In genomic region chr5:115842089-115842881, GRCh38 we compare ENCODE assay signal across 8 cellular contexts. TPM values are rescaled to one million over a fixed set of nuclear protein-coding genes. Genes with fewer than 3 reads are reported as not detected.
A peak's percentile ranks its signal among the peaks of the same experiment; 100 is the strongest.
DNase-seq lines count a peak whose midpoint lies in the region; ATAC-seq and TF ChIP-seq lines count a peak whose summit lies in the region.

No MANE protein-coding gene starts in this region.

- no peak for TF ChIP-seq RAD21 in IMR-90 (IDR thresholded peaks at IDR 0.05; ENCODE audit: low read length)
- TF ChIP-seq RAD21 in liver (IDR thresholded peaks at IDR 0.05): no peak

- H2BK5ac ChIP-seq in IMR-90 (ENCODE audit: low read depth, low read length, poor library complexity, severe bottlenecking): peak overlapping the region; percentile 81

- dilution Hi-C loops in IMR-90 (cut with HindIII; ENCODE audit: low sequenced_read_pairs, unreplicated experiment): no loop called here

- H2BK20ac ChIP-seq in IMR-90 (ENCODE audit: low read depth, low read length): no peak overlapping the region

- CTCF ChIA-PET in IMR-90 (lab: Yijun Ruan, JAX): no interaction called here

- H3K4me3 ChIP-seq in IMR-90 (ENCODE audit: insufficient read depth, low read depth, low read length) (peak overlapping the region; percentile 82), colonic mucosa (peak overlapping the region; percentile 92), liver (ENCODE audit: low read depth in 1 of 3, low read length in 3 of 3) (peak overlapping the region; percentile 72 to 100 (median 73)), subcutaneous abdominal adipose tissue (ENCODE audit: low read depth in 1 of 5, low read length in 5 of 5) (peak overlapping the region; percentile 91 to 99 (median 96))

- intact Hi-C loops in IMR-90 (cut with micrococcal nuclease) (loop anchor here (5.0 kb wide), 2 partner anchors 225 to 545 kb away; partner anchors contain the start of gene CCDC112), colonic mucosa (cut with DNase I) (loop anchor here (5.0 kb wide), 1 partner anchor 220 kb away; no protein-coding TSS in a partner anchor)

- H4K20me1 ChIP-seq in IMR-90 (ENCODE audit: insufficient read depth, low read length): peaks cover 45% of the 10 kb centered on the region

- H3K23ac ChIP-seq in IMR-90 (ENCODE audit: low read depth, low read length): peak overlapping the region; percentile 98

- H3K79me1 ChIP-seq in IMR-90 (ENCODE audit: low read depth in 1 of 2, low read length in 2 of 2): peaks cover 8 to 41% of the 10 kb centered on the region in 2 experiments

- peak overlapping the region; percentile 71 for H4K91ac ChIP-seq in IMR-90 (ENCODE audit: insufficient read depth, low read depth, low read length)

- H3K9me3 ChIP-seq in IMR-90 (ENCODE audit: control insufficient read depth, insufficient read depth, low read length): no peaks in the 10 kb centered on the region
- H3K9me3 ChIP-seq in colonic mucosa: no peaks in the 10 kb centered on the region
- H3K9me3 ChIP-seq in liver (ENCODE audit: control insufficient read depth in 4 of 4, low read length in 3 of 4): no peaks in the 10 kb centered on the region
- no peaks in the 10 kb centered on the region for H3K9me3 ChIP-seq in subcutaneous abdominal adipose tissue (ENCODE audit: control insufficient read depth in 5 of 5, low read length in 5 of 5)

- peak overlapping the region; percentile 58; the same call in 1 of the 2 replicates for H2BK120ac ChIP-seq in IMR-90 (ENCODE audit: low read depth, low read length)

- peak overlapping the region; percentile 62 for H3K18ac ChIP-seq in IMR-90 (ENCODE audit: low read depth, low read length)

- H3K4me1 ChIP-seq in IMR-90 (ENCODE audit: control insufficient read depth, insufficient read depth, low read length) (peaks cover 5% of the 10 kb centered on the region), colonic mucosa (peaks cover 21% of the 10 kb centered on the region), liver (ENCODE audit: control insufficient read depth in 4 of 4, insufficient read depth in 4 of 4, low read length in 3 of 4) (peaks cover 0 to 44% (median 31%) of the 10 kb centered on the region in 4 donors), subcutaneous abdominal adipose tissue (ENCODE audit: control insufficient read depth in 5 of 5, insufficient read depth in 5 of 5, low read length in 5 of 5) (peaks cover 3 to 59% (median 56%) of the 10 kb centered on the region in 5 donors)

- TF ChIP-seq CTCF in IMR-90 (conservative IDR thresholded peaks at IDR 0.05; ENCODE audit: low read depth, low read length) (peak; percentile 29; the same call in 1 of the 2 replicates), colonic mucosa (IDR thresholded peaks at IDR 0.05) (no peak), liver (IDR thresholded peaks at IDR 0.05; ENCODE audit: low read depth, low read length, missing input control) (no peak)

- BruUV-seq in IMR-90 (replicated peaks; lab: Mats Ljungman, UMichigan): no TSS peak

- peak overlapping the region; percentile 100 for H2AFZ ChIP-seq in IMR-90 (replicated peaks; ENCODE audit: low read length, poor library complexity)

- TF ChIP-seq POLR2A in IMR-90 (IDR thresholded peaks at IDR 0.05; ENCODE audit: low read depth, low read length): no peak

- H3K27me3 ChIP-seq in IMR-90 (ENCODE audit: control insufficient read depth, insufficient read depth, low read length): no peaks in the 10 kb centered on the region
- H3K27me3 ChIP-seq in colonic mucosa: no peaks in the 10 kb centered on the region
- no peaks in the 10 kb centered on the region for H3K27me3 ChIP-seq in liver (ENCODE audit: control insufficient read depth in 4 of 4, insufficient read depth in 4 of 4, low read length in 3 of 4)
- no peaks in the 10 kb centered on the region for H3K27me3 ChIP-seq in subcutaneous abdominal adipose tissue (ENCODE audit: control insufficient read depth in 5 of 5, insufficient read depth in 4 of 5, low read length in 5 of 5)

- peak overlapping the region; percentile 86 for H3K4ac ChIP-seq in IMR-90 (ENCODE audit: low read depth, low read length)

- H4K8ac ChIP-seq in IMR-90 (ENCODE audit: low read depth in 2 of 2, low read length in 2 of 2): peak overlapping the region; percentile 59 to 91; a peak in 3 of 4 replicates

- peak overlapping the region; percentile 90 for H2AK9ac ChIP-seq in IMR-90 (replicated peaks; ENCODE audit: low read depth, low read length, poor library complexity)

- peaks cover 3% of the 10 kb centered on the region; the same call in 1 of the 2 replicates for H3K9me1 ChIP-seq in IMR-90 (ENCODE audit: insufficient read depth, low read length)

- H3K56ac ChIP-seq in IMR-90 (ENCODE audit: extremely low read depth, insufficient read depth, low read length): peak overlapping the region; percentile 77

- H3K36me3 ChIP-seq in IMR-90 (ENCODE audit: control insufficient read depth, insufficient read depth, low read length): no peaks in the 10 kb centered on the region; the same call in 1 of the 2 replicates
- no peaks in the 10 kb centered on the region for H3K36me3 ChIP-seq in colonic mucosa
- peaks cover 0 to 2% (median 1%) of the 10 kb centered on the region in 4 donors for H3K36me3 ChIP-seq in liver (ENCODE audit: control insufficient read depth in 4 of 4, insufficient read depth in 3 of 4, low read depth in 1 of 4, low read length in 3 of 4)
- peaks cover 2 to 5% (median 3%) of the 10 kb centered on the region in 5 donors for H3K36me3 ChIP-seq in subcutaneous abdominal adipose tissue (ENCODE audit: control insufficient read depth in 5 of 5, insufficient read depth in 5 of 5, low read length in 5 of 5)

- H3K4me2 ChIP-seq in IMR-90 (ENCODE audit: low read depth, low read length): peak overlapping the region; percentile 92

- H4K5ac ChIP-seq in IMR-90 (ENCODE audit: low read depth, low read length): peak overlapping the region; percentile 52; the same call in 1 of the 2 replicates

- 1% methylated on average over 31 of the region's 67 CpGs; no CpG with 5 or more reads in 1 of the 2 experiments for WGBS in IMR-90 (ENCODE audit: extremely low coverage in 2 of 2, insufficient read length in 1 of 2), 2 experiments
- under 1% methylated on average over 67 of the region's 67 CpGs for WGBS in liver

- H2BK15ac ChIP-seq in IMR-90 (ENCODE audit: low read depth, low read length): no peak overlapping the region

- peak; percentile 17 to 23 for ATAC-seq in activated CD4-positive, CD25-positive, alpha-beta regulatory T cell treated with anti-CD3 and anti-CD28 coated beads, Interleukin-2, amount 50 U/mL, for 24 hours
- ATAC-seq in GM21786 (IDR thresholded peaks at IDR 0.05; ENCODE audit: unreplicated experiment): peak; percentile 28
- peak; percentile 70 for ATAC-seq in IMR-90 (ENCODE audit: low read depth)
- peak; percentile 77 for ATAC-seq in SK-N-SH treated with all-trans-retinoic acid at 6 μM for 48 hours

- in situ Hi-C loops in IMR-90 (cut with MboI; ENCODE audit: low sequenced_read_pairs): loop anchor here (25.0 kb wide), 1 partner anchor 555 kb away; the partner anchor contains the start of gene CCDC112

- DNase-seq in activated CD4-positive, CD25-positive, alpha-beta regulatory T cell treated with anti-CD3 and anti-CD28 coated beads, Interleukin-2, amount 50 U/mL, for 72 hours: no peak
- DNase-seq in IMR-90 (no peak), colonic mucosa (peak; percentile 32)

- H3K14ac ChIP-seq in IMR-90 (replicated peaks; ENCODE audit: low read depth, low read length): peak overlapping the region; percentile 82

- peak overlapping the region; percentile 81 for H3K9ac ChIP-seq in IMR-90 (ENCODE audit: low read depth, low read length)
- H3K9ac ChIP-seq in colonic mucosa (ENCODE audit: low read depth in 2 of 2, low read length in 2 of 2): peak overlapping the region; percentile 79 to 91
- H3K9ac ChIP-seq in liver (ENCODE audit: low read depth in 1 of 2, low read length in 2 of 2): peak overlapping the region; percentile 23 to 98
- peak overlapping the region; percentile 74 to 91 (median 88) for H3K9ac ChIP-seq in subcutaneous abdominal adipose tissue (ENCODE audit: low read length in 5 of 5)

- POLR2A ChIA-PET in IMR-90 (lab: Charles Lee; ENCODE audit: unreplicated experiment): interaction anchor here (0.7 kb wide), 1 partner anchor 217 kb away, joined by 4 read pairs; no protein-coding TSS in a partner anchor

- H2AK5ac ChIP-seq in IMR-90 (ENCODE audit: low read depth, low read length): 0 out of 2 replicates have a peak overlapping the region, but pooled peaks have one; percentile 16

- H3K27ac ChIP-seq in IMR-90 (ENCODE audit: insufficient read depth, low read length) (peak overlapping the region; percentile 78), colonic mucosa (peak overlapping the region; percentile 86), liver (ENCODE audit: low read depth in 1 of 2, low read length in 2 of 2) (peak overlapping the region; percentile 88 to 93), subcutaneous abdominal adipose tissue (ENCODE audit: low read depth, low read length) (peak overlapping the region; percentile 92)

TF ChIP-seq in IMR-90, 13 proteins besides CTCF, POLR2A, EP300 and RAD21 (continues in another document):
- TF ChIP-seq NFE2L2 (IDR thresholded peaks at IDR 0.05; ENCODE audit: low read depth, low read length) (no peak), BHLHE40 (IDR thresholded peaks at IDR 0.05; ENCODE audit: low read depth, low read length) (no peak)

TF ChIP-seq in SK-N-SH treated with all-trans-retinoic acid at 6 μM for 48 hours, 23 proteins besides CTCF, POLR2A, EP300 and RAD21 (continues in another document):
- TF ChIP-seq ZC3H10 (CRISPR knock-in tag; IDR thresholded peaks at IDR 0.05): no peak

TF ChIP-seq in liver, 16 proteins besides CTCF, POLR2A, EP300 and RAD21 (continues in another document):
- no peak for TF ChIP-seq FOXA1 (IDR thresholded peaks at IDR 0.05)
- TF ChIP-seq GABPA (IDR thresholded peaks at IDR 0.05 in 1 of 2, conservative IDR thresholded peaks at IDR 0.05 in 1 of 2): no peak
- TF ChIP-seq SP1 (IDR thresholded peaks at IDR 0.05): no peak

RNA-seq across cellular contexts. Expression of gene AP3S1, which starts 0.6 kb away (rescaled TPM):
- total RNA-seq in IMR-90 (2012; rRNA removed) (21.9 and 93.9 TPM in 2 replicates), colonic mucosa (100 to 1,000 TPM in 1 of 2 donors, 10 to 100 TPM in 1; 56.7 to 105 TPM), liver (10 to 100 TPM; 40.4 to 41.5 TPM)
- polyA plus RNA-seq in IMR-90 (2012; rRNA removed) (52.8 and 73.1 TPM in 2 replicates), liver (10 to 100 TPM; 32.7 to 52.7 TPM)
- polyA plus RNA-seq in IMR-90 (2012; cell fraction: cytosol; rRNA removed): 9.1 and 56.1 TPM in 2 replicates
- 2.9 and 13.2 TPM in 2 replicates for polyA plus RNA-seq in IMR-90 (2012; cell fraction: nucleus; rRNA removed; ENCODE audit: low replicate concordance)

RNA-seq across cellular contexts. Expression of gene ATG12, which starts 0.9 kb away (rescaled TPM):
- total RNA-seq in IMR-90 (2012; rRNA removed) (95.7 and 117 TPM in 2 replicates), colonic mucosa (10 to 100 TPM; 24.5 to 38.9 TPM), liver (10 to 100 TPM; 14.8 to 43.1 TPM)
- polyA plus RNA-seq in IMR-90 (2012; rRNA removed) (55.6 and 68.0 TPM in 2 replicates), liver (10 to 100 TPM; 15.6 to 32.5 TPM)
- 9.7 and 37.2 TPM in 2 replicates for polyA plus RNA-seq in IMR-90 (2012; cell fraction: cytosol; rRNA removed)
- 11.0 and 50.0 TPM in 2 replicates for polyA plus RNA-seq in IMR-90 (2012; cell fraction: nucleus; rRNA removed; ENCODE audit: low replicate concordance)

RNA-seq across cellular contexts. Expression of gene CDO1, which starts 25.8 kb away (rescaled TPM):
- total RNA-seq in IMR-90 (2012; rRNA removed) (3.3 and 8.6 TPM in 2 replicates), colonic mucosa (under 1 TPM; 0.27 to 0.58 TPM), liver (100 to 1,000 TPM; 212 to 472 TPM)
- polyA plus RNA-seq in IMR-90 (2012; rRNA removed) (4.8 and 7.9 TPM in 2 replicates), liver (100 to 1,000 TPM; 106 to 270 TPM)
- polyA plus RNA-seq in IMR-90 (2012; cell fraction: cytosol; rRNA removed): 6.2 and 15.1 TPM in 2 replicates
- 2.2 and 11.1 TPM in 2 replicates for polyA plus RNA-seq in IMR-90 (2012; cell fraction: nucleus; rRNA removed; ENCODE audit: low replicate concordance)

Comparison
In these comparisons a context has a peak if more than half of its experiments do, and no peak if none do; other contexts are left out.
1. ATAC-seq: peak in every context shown above with its lines; median percentile 77 in SK-N-SH treated with all-trans-retinoic acid at 6 μM for 48 hours; 70 in IMR-90; 28 in GM21786; 20 in activated CD4-positive, CD25-positive, alpha-beta regulatory T cell treated with anti-CD3 and anti-CD28 coated beads, Interleukin-2, amount 50 U/mL, for 24 hours.
2. RNA of gene CDO1, which starts 25.8 kb away (total RNA-seq): 212 to 472 TPM in liver; 3.3 to 8.6 TPM in IMR-90 and 0.27 to 0.58 TPM in colonic mucosa; every median in the first group is over 10 times any median in the second.
3. Peak in every context shown above with its lines, with median percentiles within 50 percentile points of each other: H3K27ac ChIP-seq, H3K4me3 ChIP-seq and H3K9ac ChIP-seq.